In genomic region chr17:62423647-62424461, GRCh38 we compare ENCODE assay signal across 8 cellular contexts. TPM values are rescaled to one million over a fixed set of nuclear protein-coding genes. Genes with fewer than 3 reads are reported as not detected.
A peak's percentile ranks its signal among the peaks of the same experiment; 100 is the strongest.
DNase-seq lines count a peak whose midpoint lies in the region; ATAC-seq and TF ChIP-seq lines count a peak whose summit lies in the region.
"Not testable (repeated sequence)": the region's sequence is repeated elsewhere in the genome, so short reads cannot be mapped to it uniquely, and the experiment has no call there.

TSS of gene METTL2A (plus strand) at chr17:62423897. CDS start at chr17:62423903, 6 bp downstream.

- H3K27me3 ChIP-seq in psoas muscle (ENCODE audit: insufficient read depth in 3 of 3, low read length in 2 of 3) = not testable (repeated sequence)

- intact Hi-C loops in left ventricle myocardium superior (cut with micrococcal nuclease); psoas muscle (cut with DNase I): not testable (repeated sequence)

- DNase-seq in NCI-H146 treated with DMSO at 0.1 percent for 48 hours (lab: John Stamatoyannopoulos, UW; ENCODE audit: unreplicated experiment) (peak; percentile 76), T-helper 1 cell (peak; percentile 70 to 92 (median 79)), amniotic epithelial cell (ENCODE audit: low read depth) (peak; percentile 77), left ventricle myocardium superior (peak; percentile 85), psoas muscle (peak; percentile 74 to 85)

- whole genome bisulfite sequencing in psoas muscle, 3 donors = 0 to 1% (median 0%) methylated on average over 51 to 58 of the region's 58 CpGs
- WGBS in urinary bladder = under 1% methylated on average over 58 of the region's 58 CpGs

- H3K9me3 ChIP-seq in psoas muscle = not testable (repeated sequence)

- H3K4me3 ChIP-seq in psoas muscle = peak within 1 kb of the TSS; percentile 91
- peak within 1 kb of the TSS; percentile 57 for H3K4me3 ChIP-seq in urinary bladder (ENCODE audit: low read depth, low read length)

- peak; percentile 48 for TF ChIP-seq CTCF in psoas muscle (IDR thresholded peaks at IDR 0.05)

- not testable (repeated sequence) for H3K4me1 ChIP-seq in psoas muscle; urinary bladder (ENCODE audit: insufficient read depth)

- peaks cover 0 to 24% of the 10 kb centered on the region in 2 donors for H3K36me3 ChIP-seq in psoas muscle (ENCODE audit: insufficient read depth in 1 of 2, low read depth in 1 of 2)
- not testable (repeated sequence) for H3K36me3 ChIP-seq in urinary bladder (ENCODE audit: insufficient read depth)

- peak; percentile 89 for ATAC-seq in GM18498 (IDR thresholded peaks at IDR 0.05; ENCODE audit: unreplicated experiment)
- peak; percentile 91 for ATAC-seq in HG02885 (IDR thresholded peaks at IDR 0.05; ENCODE audit: poor library complexity, unreplicated experiment)
- peak; percentile 98 for ATAC-seq in left ventricle myocardium superior
- peak; percentile 89 to 98 (median 94) for ATAC-seq in psoas muscle

- H3K27ac ChIP-seq in psoas muscle (peak within 1 kb of the TSS; percentile 75), urinary bladder (ENCODE audit: low read depth) (peak within 1 kb of the TSS; percentile 45)

RNA-seq across cellular contexts. Expression of gene METTL2A, which starts in this region (rescaled TPM):
- total RNA-seq in left ventricle myocardium superior (17.8 TPM), psoas muscle (10 to 100 TPM; 12.8 to 16.9 (median 15.5) TPM), urinary bladder (24.3 TPM)
- polyA plus RNA-seq in psoas muscle (10 to 100 TPM in 2 of 3 donors, 1 to 10 TPM in 1; 9.6 to 28.3 (median 19.0) TPM), urinary bladder (10.3 TPM)

Comparison
In these comparisons a context has a peak if more than half of its experiments do, and no peak if none do; other contexts are left out.
1. Peak in every context shown above with its lines: DNase-seq, ATAC-seq, H3K4me3 ChIP-seq and H3K27ac ChIP-seq.